2 cellular contexts compared by ENCODE assay signal in genomic region chr16:15934991-15935390, GRCh38.
TF ChIP-seq lines count a peak whose summit lies in the region.

No MANE protein-coding gene starts in this region.

TF ChIP-seq in HCT116, 20 proteins besides CTCF, POLR2A, EP300 and RAD21:
- TF ChIP-seq FOSL1 (IDR thresholded peaks at IDR 0.05; ENCODE audit: low read depth) (no peak), CBX3 (IDR thresholded peaks at IDR 0.05; ENCODE audit: low read depth) (peak; percentile 59; the same call in 1 of the 2 replicates)
TF ChIP-seq in HCT116: peak in this region for 1.

TF ChIP-seq in K562, 482 proteins besides CTCF, POLR2A, EP300 and RAD21:
- no peak for TF ChIP-seq USF1 (CRISPR knock-in tag; IDR thresholded peaks at IDR 0.05)
- 0 out of 2 replicates have a peak, but pooled peaks have one; percentile 19 for TF ChIP-seq TRIM28 (IDR thresholded peaks at IDR 0.05)
- TF ChIP-seq RBM25 (IDR thresholded peaks at IDR 0.05; ENCODE audit: low read depth, low read length, severe bottlenecking): peak; percentile 97
TF ChIP-seq in K562: peak in this region for 2.
